ENCODE assay signal across 22 cellular contexts in the genomic region with DNA sequence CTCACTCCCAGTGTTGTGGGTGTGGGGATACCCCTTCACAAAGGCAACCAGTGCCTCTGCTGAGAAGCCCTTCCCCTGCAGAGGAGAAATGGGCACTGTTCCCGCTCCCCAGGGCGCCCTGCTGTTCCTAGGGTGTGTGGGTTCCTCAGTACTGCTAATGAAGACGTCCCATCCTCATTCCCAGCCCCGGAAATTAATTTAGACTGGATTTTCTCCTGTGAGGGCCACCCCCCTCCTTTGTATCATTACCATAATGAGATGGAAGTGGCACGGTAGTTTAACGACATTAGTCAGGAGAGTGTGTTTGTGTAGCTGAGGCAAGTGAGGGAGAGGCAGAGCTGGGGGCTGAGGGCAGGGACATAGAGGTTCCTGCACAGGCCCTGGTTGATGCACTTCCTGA.
"Had no signal": no experiment of that assay in that cellular context is flagged by ENCODE, and none has a peak within 500 bp of the region (broad histone marks: within the 10 kb centered on the region; RNA-seq: fewer than 3 reads in every experiment).

No MANE protein-coding gene starts in this region.

- DNase-seq: activated CD4-positive, alpha-beta memory T cell treated with anti-CD3 and anti-CD28 coated beads, Interleukin-2, amount 10 ng/mL, durations not matched to agents 7 days and 5 days; activated CD4-positive, alpha-beta T cell treated with anti-CD3 and anti-CD28 coated beads, Interleukin-2, amount 10 ng/mL, durations not matched to agents 7 days and 5 days; activated CD4-positive, CD25-positive, alpha-beta regulatory T cell treated with anti-CD3 and anti-CD28 coated beads, Interleukin-2, amount 50 U/mL, for 72 hours; activated CD8-positive, alpha-beta memory T cell treated with anti-CD3 and anti-CD28 coated beads, Interleukin-2, amount 50 U/mL, for 48 hours; activated gamma-delta T cell treated with Interleukin-2 at 50 U/mL for 16 hours; activated naive CD4-positive, alpha-beta T cell treated with anti-CD3 and anti-CD28 coated beads, Interleukin-2, amount 50 U/mL, for 16 hours; activated T-cell treated with anti-CD3 and anti-CD28 coated beads, Interleukin-2, amount 50 U/mL, for 24 hours; amniotic stem cell; dermis blood vessel endothelial cell; effector CD8-positive, alpha-beta T cell; esophagus squamous epithelium; foreskin melanocyte; kidney glomerular epithelial cell; lower lobe of right lung; mesenchymal stem cell; natural killer cell; spleen; stimulated activated CD4-positive, alpha-beta T cell treated with anti-CD3 and anti-CD28 coated beads, Interleukin-2, amount 100 ng/mL, for 48 hours; stimulated activated naive CD4-positive, alpha-beta T cell treated with Interleukin-2 at 50 U/mL for 16 hours; T-helper 9 cell had no signal

- ATAC-seq: left lung, lower lobe of right lung, natural killer cell, right cardiac atrium had no signal
